Comparison of ENCODE assay signal across 9 cellular contexts in the genomic region with DNA sequence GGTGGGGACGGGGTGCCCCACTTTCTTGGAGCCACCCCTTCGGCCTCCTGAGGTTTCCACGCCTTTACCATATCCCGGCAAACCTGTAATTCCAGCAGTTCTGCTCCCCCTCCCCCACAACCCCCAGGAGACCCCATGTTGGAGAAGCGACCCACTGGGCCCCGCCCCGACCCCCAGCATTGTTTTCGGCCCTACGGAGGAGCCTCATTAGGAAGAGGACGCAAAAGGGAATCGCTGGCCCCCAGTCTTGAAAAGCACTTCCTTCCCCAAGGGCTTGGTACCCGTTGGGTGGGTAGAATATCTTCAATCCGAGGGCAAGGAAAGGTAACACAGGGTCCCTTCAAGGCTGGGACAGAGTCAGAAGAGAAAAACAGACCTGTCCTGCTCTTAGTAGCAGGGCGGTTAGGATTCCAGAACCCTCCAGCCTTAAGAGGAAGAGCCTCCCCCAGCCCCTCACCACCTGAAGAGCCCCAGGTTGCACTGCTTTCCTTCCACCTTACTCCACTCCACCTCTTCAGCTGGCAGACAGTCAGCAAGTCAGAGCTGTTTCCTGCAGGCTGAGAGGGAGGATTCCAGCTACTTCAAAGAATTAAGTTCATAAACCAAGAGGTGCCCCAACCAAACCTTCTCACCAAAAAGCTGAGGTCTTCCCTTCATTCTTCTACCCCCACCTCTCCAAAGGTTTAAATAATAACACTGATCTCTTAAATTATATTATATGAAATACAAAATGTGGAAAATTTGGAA. TPM values are rescaled to one million over a fixed set of nuclear protein-coding genes. Genes with fewer than 3 reads are reported as not detected.
A peak's percentile ranks its signal among the peaks of the same experiment; 100 is the strongest.
DNase-seq lines count a peak whose midpoint lies in the region; ATAC-seq and TF ChIP-seq lines count a peak whose summit lies in the region.
"Had no signal": no experiment of that assay in that cellular context is flagged by ENCODE, and none has a peak within 500 bp of the region (broad histone marks: within the 10 kb centered on the region; RNA-seq: fewer than 3 reads in every experiment).

No MANE protein-coding gene starts in this region.

- no peaks in the 10 kb centered on the region for H3K9me3 ChIP-seq in neuronal stem cell (replicated peaks in 1 of 2; ENCODE audit: control insufficient read depth in 2 of 2, insufficient read depth in 1 of 2, low read depth in 1 of 2, low read length in 2 of 2)

- H3K18ac ChIP-seq in neuronal stem cell (ENCODE audit: low read length), result peak overlapping the region; percentile 94

- H3K4me2 ChIP-seq in neuronal stem cell (ENCODE audit: insufficient read depth, low read length, poor library complexity, severe bottlenecking), result peak overlapping the region; percentile 93

- no peak overlapping the region for H2AK5ac ChIP-seq in neuronal stem cell (ENCODE audit: low read depth, low read length)

- H3K4me1 ChIP-seq in neuronal stem cell (ENCODE audit: control insufficient read depth in 2 of 2, insufficient read depth in 1 of 2, low read depth in 1 of 2, low read length in 2 of 2), result peaks cover 16 to 19% of the 10 kb centered on the region in 2 donors

- TF ChIP-seq CTCF in C4-2B (conservative IDR thresholded peaks at IDR 0.05) (no peak), RWPE1 (conservative IDR thresholded peaks at IDR 0.05; ENCODE audit: low read depth) (no peak)

- ATAC-seq in HG03097 (IDR thresholded peaks at IDR 0.05; ENCODE audit: low FRiP score, unreplicated experiment), result no peak

- peak overlapping the region in 1 of 2 donors; percentile 84 for H3K4me3 ChIP-seq in neuronal stem cell (ENCODE audit: low read length in 2 of 2)

- peak; percentile 26 for TF ChIP-seq POLR2A in erythroblast (IDR thresholded peaks at IDR 0.05; ENCODE audit: low read length)

- H3K36me3 ChIP-seq in neuronal stem cell (replicated peaks in 1 of 2; ENCODE audit: control insufficient read depth in 2 of 2, insufficient read depth in 2 of 2, low read length in 2 of 2), result no peaks in the 10 kb centered on the region

- H2BK120ac ChIP-seq in neuronal stem cell (ENCODE audit: low read depth, low read length), result no peak overlapping the region

- H2BK15ac ChIP-seq in neuronal stem cell (ENCODE audit: low read length), result no peak overlapping the region

- no peak for DNase-seq in RWPE1 (ENCODE audit: low spot score)
- no peak for DNase-seq in erythroblast (lab: John Stamatoyannopoulos, UW)
- no peak for DNase-seq in neuronal stem cell (ENCODE audit: low spot score)
- no peak for DNase-seq in HuH-7.5 (ENCODE audit: low spot score)
- no peak for DNase-seq in activated CD8-positive, alpha-beta memory T cell treated with anti-CD3 and anti-CD28 coated beads for 24 hours
- no peak for DNase-seq in hippocampal formation (lab: John Stamatoyannopoulos, UW)
- DNase-seq: MV-4-11 had no signal

- WGBS in neuronal stem cell (ENCODE audit: extremely low coverage in 2 of 2, insufficient read length in 2 of 2, insufficient replicate concordance in 1 of 2), 2 donors, result no CpG with 5 or more reads among the region's 14 CpGs

- no peak overlapping the region for H3K4ac ChIP-seq in neuronal stem cell (ENCODE audit: low read length)

- peak overlapping the region; percentile 77 for H3K27ac ChIP-seq in C4-2B
- peak overlapping the region; percentile 82 for H3K27ac ChIP-seq in RWPE1
- no peak overlapping the region for H3K27ac ChIP-seq in neuronal stem cell (replicated peaks; ENCODE audit: low read length)

- POLR2A ChIA-PET in RWPE1 (lab: Yijun Ruan, JAX; ENCODE audit: low non-redundant PET), result no interaction called here

- peaks cover 2% of the 10 kb centered on the region for H3K79me1 ChIP-seq in neuronal stem cell (ENCODE audit: low read depth, low read length)

- H3K14ac ChIP-seq in neuronal stem cell (ENCODE audit: low read length), result no peak overlapping the region

- peaks cover 0 to 12% (median 2%) of the 10 kb centered on the region in 3 experiments for H3K27me3 ChIP-seq in neuronal stem cell (ENCODE audit: control insufficient read depth in 3 of 3, insufficient read depth in 3 of 3, low read depth in 1 of 3, low read length in 3 of 3)

- no peak overlapping the region for H2BK5ac ChIP-seq in neuronal stem cell (ENCODE audit: low read length)

- peak overlapping the region; percentile 83 for H3K23ac ChIP-seq in neuronal stem cell (ENCODE audit: low read depth, low read length, poor library complexity)

- H4K8ac ChIP-seq in neuronal stem cell (ENCODE audit: low read depth, low read length), result no peak overlapping the region

- CTCF ChIA-PET in RWPE1 (lab: Yijun Ruan, JAX), result interaction anchor here (0.6 kb wide), 1 partner anchor 45 kb away, joined by 3 read pairs; no protein-coding TSS in a partner anchor

- peak overlapping the region; percentile 82 for H3K9ac ChIP-seq in neuronal stem cell (ENCODE audit: low read depth, low read length, poor library complexity)

- H2AFZ ChIP-seq in neuronal stem cell (ENCODE audit: low read length), result peak overlapping the region; percentile 89

- H2BK12ac ChIP-seq in neuronal stem cell (ENCODE audit: low read length), result no peak overlapping the region

- H4K91ac ChIP-seq in neuronal stem cell (ENCODE audit: low read depth, low read length, poor library complexity), result no peak overlapping the region

RNA-seq across cellular contexts. Expression of gene TLCD2, which starts 0.8 kb away (rescaled TPM):
- polyA plus RNA-seq in neuronal stem cell (2013, experiment 1 of 2), result 0.75 TPM
- 0.72 TPM for polyA plus RNA-seq in neuronal stem cell (2013, experiment 2 of 2)

RNA-seq across cellular contexts. Expression of gene WDR81, which starts 13.5 kb away (rescaled TPM):
- 2.8 TPM for polyA plus RNA-seq in neuronal stem cell (2013, experiment 1 of 2)
- 3.3 TPM for polyA plus RNA-seq in neuronal stem cell (2013, experiment 2 of 2)

RNA-seq across cellular contexts. Expression of gene PRPF8, which starts 26.3 kb away (rescaled TPM):
- polyA plus RNA-seq in neuronal stem cell (2013, experiment 1 of 2), result 95.4 TPM
- polyA plus RNA-seq in neuronal stem cell (2013, experiment 2 of 2), result 97.1 TPM

RNA-seq across cellular contexts. Expression of gene SERPINF2, which starts 31.7 kb away (rescaled TPM):
- 0.11 TPM for polyA plus RNA-seq in neuronal stem cell (2013, experiment 1 of 2)
- polyA plus RNA-seq in neuronal stem cell (2013, experiment 2 of 2), result 0.12 TPM

RNA-seq across cellular contexts. Expression of gene SERPINF1, which starts 50.9 kb away (rescaled TPM):
- polyA plus RNA-seq in neuronal stem cell (2013, experiment 1 of 2), result 65.7 TPM
- polyA plus RNA-seq in neuronal stem cell (2013, experiment 2 of 2), result 62.7 TPM
